Comparison of ENCODE assay signal across 11 cellular contexts in genomic region chr18:54742654-54743053, GRCh38.
A peak's percentile ranks its signal among the peaks of the same experiment; 100 is the strongest.
DNase-seq lines count a peak whose midpoint lies in the region; ATAC-seq and TF ChIP-seq lines count a peak whose summit lies in the region.
"Had no signal": no experiment of that assay in that cellular context is flagged by ENCODE, and none has a peak within 500 bp of the region (broad histone marks: within the 10 kb centered on the region; RNA-seq: fewer than 3 reads in every experiment).

No MANE protein-coding gene starts in this region.

- H3K27me3 ChIP-seq in heart left ventricle, result no peaks in the 10 kb centered on the region

- ATAC-seq in heart left ventricle (peak; percentile 76 to 97 (median 93)), HG02852 (IDR thresholded peaks at IDR 0.05; ENCODE audit: unreplicated experiment) (no peak)
- ATAC-seq: natural killer cell treated with Interleukin-12 subunit alpha and Interleukin-12 subunit beta and Interleukin-15 and Interleukin-18, amount 100 ng/mL, for 72 hours had no signal

- H3K4me1 ChIP-seq in heart left ventricle, result peaks cover 0 to 3% (median 0%) of the 10 kb centered on the region in 12 donors

- intact Hi-C loops in heart left ventricle (cut with DNase I), result no loop called here

- H3K4me3 Mint-ChIP-seq in activated T-cell treated with anti-CD3 and anti-CD28 coated beads, Interleukin-2, amount 50 U/mL, for 24 hours, result no peak overlapping the region
- H3K4me3 Mint-ChIP-seq: natural killer cell treated with Interleukin-12 subunit alpha and Interleukin-12 subunit beta and Interleukin-15 and Interleukin-18, amount 100 ng/mL, for 72 hours had no signal

- no peak overlapping the region for H3K27ac ChIP-seq in heart left ventricle

- H3K9me3 ChIP-seq in heart left ventricle, result no peaks in the 10 kb centered on the region

- TF ChIP-seq POLR2A in heart left ventricle (IDR thresholded peaks at IDR 0.05), result no peak

- H3K36me3 Mint-ChIP-seq in activated T-cell treated with anti-CD3 and anti-CD28 coated beads, Interleukin-2, amount 50 U/mL, for 24 hours (ENCODE audit: low read depth), result no peaks in the 10 kb centered on the region
- H3K36me3 Mint-ChIP-seq: natural killer cell treated with Interleukin-12 subunit alpha and Interleukin-12 subunit beta and Interleukin-15 and Interleukin-18, amount 100 ng/mL, for 72 hours had no signal

- H3K36me3 ChIP-seq in heart left ventricle, result no peaks in the 10 kb centered on the region

- H3K27ac Mint-ChIP-seq in activated T-cell treated with anti-CD3 and anti-CD28 coated beads, Interleukin-2, amount 50 U/mL, for 24 hours, result no peak overlapping the region
- H3K27ac Mint-ChIP-seq: natural killer cell treated with Interleukin-12 subunit alpha and Interleukin-12 subunit beta and Interleukin-15 and Interleukin-18, amount 100 ng/mL, for 72 hours had no signal

- H3K27me3 Mint-ChIP-seq in activated T-cell treated with anti-CD3 and anti-CD28 coated beads, Interleukin-2, amount 50 U/mL, for 24 hours, result no peaks in the 10 kb centered on the region

- TF ChIP-seq CTCF in heart left ventricle (IDR thresholded peaks at IDR 0.05), result no peak

- H3K4me1 Mint-ChIP-seq in activated T-cell treated with anti-CD3 and anti-CD28 coated beads, Interleukin-2, amount 50 U/mL, for 24 hours (ENCODE audit: low read depth), result peaks cover 7% of the 10 kb centered on the region

- H3K4me3 ChIP-seq in heart left ventricle, result no peak overlapping the region

- H3K9me3 Mint-ChIP-seq in activated T-cell treated with anti-CD3 and anti-CD28 coated beads, Interleukin-2, amount 50 U/mL, for 24 hours, result peaks cover 3% of the 10 kb centered on the region
- H3K9me3 Mint-ChIP-seq: natural killer cell treated with Interleukin-12 subunit alpha and Interleukin-12 subunit beta and Interleukin-15 and Interleukin-18, amount 100 ng/mL, for 72 hours had no signal

- DNase-seq in Daoy (ENCODE audit: low read depth) (peak; percentile 82), amniotic epithelial cell (ENCODE audit: low read depth) (peak; percentile 100), heart left ventricle (peak in 4 of 5 donors; percentile 67 to 76 (median 72)), renal cortical epithelial cell (ENCODE audit: low read depth) (peak; percentile 86), NCI-H2196 (lab: John Stamatoyannopoulos, UW; ENCODE audit: unreplicated experiment) (no peak)
- no peak for DNase-seq in activated T-cell treated with anti-CD3 and anti-CD28 coated beads, Interleukin-2, amount 50 U/mL, for 1 hour
- no peak for DNase-seq in activated T-cell treated with anti-CD3 and anti-CD28 coated beads, Interleukin-2, amount 50 U/mL, for 24 hours
- DNase-seq: foreskin melanocyte, NCI-H526 treated with DMSO at 0.1 percent for 48 hours had no signal

Comparison
In these comparisons a context has a peak if more than half of its experiments do, and no peak if none do; other contexts are left out.
1. DNase-seq: peak in Daoy (single experiment), amniotic epithelial cell (single experiment), heart left ventricle (4 of 5) and renal cortical epithelial cell (single experiment); none in activated T-cell treated with anti-CD3 and anti-CD28 coated beads, Interleukin-2, amount 50 U/mL, for 1 hour (single experiment), activated T-cell treated with anti-CD3 and anti-CD28 coated beads, Interleukin-2, amount 50 U/mL, for 24 hours (single experiment) and NCI-H2196 (single experiment).